Comparison of ENCODE assay signal across 8 cellular contexts in genomic region chr4:183658362-183659028, GRCh38. TPM values are rescaled to one million over a fixed set of nuclear protein-coding genes. Genes with fewer than 3 reads are reported as not detected.
DNase-seq lines count a peak whose midpoint lies in the region; ATAC-seq and TF ChIP-seq lines count a peak whose summit lies in the region.

No MANE protein-coding gene starts in this region.

- peaks cover 15% of the 10 kb centered on the region for H3K36me3 Mint-ChIP-seq in activated CD4-positive, alpha-beta T cell treated with anti-CD3 and anti-CD28 coated beads, Interleukin-2, amount 10 ng/mL, durations not matched to agents 7 days and 5 days (ENCODE audit: low read depth)

- TF ChIP-seq POLR2A in tibial nerve (IDR thresholded peaks at IDR 0.05) = no peak

- peak overlapping the region; percentile 91 for H3K27ac Mint-ChIP-seq in activated CD4-positive, alpha-beta T cell treated with anti-CD3 and anti-CD28 coated beads, Interleukin-2, amount 10 ng/mL, durations not matched to agents 7 days and 5 days

- H3K4me3 Mint-ChIP-seq in activated CD4-positive, alpha-beta T cell treated with anti-CD3 and anti-CD28 coated beads, Interleukin-2, amount 10 ng/mL, durations not matched to agents 7 days and 5 days = peak overlapping the region; percentile 86

- ATAC-seq in GM18867 (IDR thresholded peaks at IDR 0.05; ENCODE audit: unreplicated experiment) (peak; percentile 35), HG03565 (IDR thresholded peaks at IDR 0.05; ENCODE audit: unreplicated experiment) (peak; percentile 27), HG02840 (IDR thresholded peaks at IDR 0.05; ENCODE audit: low FRiP score, unreplicated experiment) (no peak)

- H3K36me3 ChIP-seq in muscle layer of duodenum (ENCODE audit: control insufficient read depth in 1 of 2, insufficient read depth in 2 of 2, low read length in 2 of 2) = peaks cover 0 to 15% of the 10 kb centered on the region in 2 donors
- peaks cover 0 to 28% (median 0%) of the 10 kb centered on the region in 3 donors for H3K36me3 ChIP-seq in tibial nerve

- no peak for DNase-seq in AG04450 (ENCODE audit: low read depth, low spot score)
- DNase-seq in activated CD4-positive, alpha-beta T cell treated with anti-CD3 and anti-CD28 coated beads, Interleukin-2, amount 10 ng/mL, durations not matched to agents 7 days and 5 days = no peak
- DNase-seq in epithelial cell of prostate (ENCODE audit: low read depth, low spot score) = no peak
- DNase-seq in tibial nerve (ENCODE audit: low spot score in 2 of 2) = no peak

- TF ChIP-seq EP300 in tibial nerve (IDR thresholded peaks at IDR 0.05) = no peak

- peaks cover 36% of the 10 kb centered on the region for H3K4me1 Mint-ChIP-seq in activated CD4-positive, alpha-beta T cell treated with anti-CD3 and anti-CD28 coated beads, Interleukin-2, amount 10 ng/mL, durations not matched to agents 7 days and 5 days

- CTCF ChIA-PET in AG04450 (lab: Charles Lee) = interaction anchor here (0.8 kb wide), 1 partner anchor 189 kb away, joined by 3 read pairs; no protein-coding TSS in a partner anchor
- CTCF ChIA-PET in activated CD4-positive, alpha-beta T cell treated with anti-CD3 and anti-CD28 coated beads, Interleukin-2, amount 10 ng/mL, durations not matched to agents 7 days and 5 days (lab: Charles Lee) = interaction anchor here (0.6 to 1.2 kb wide), 2 partner anchors 11 to 515 kb away, joined by 3 read pairs; no protein-coding TSS in a partner anchor

- H3K9me3 ChIP-seq in AG04450 (ENCODE audit: control insufficient read depth, insufficient read depth, low read length) = no peaks in the 10 kb centered on the region
- no peaks in the 10 kb centered on the region for H3K9me3 ChIP-seq in muscle layer of duodenum (ENCODE audit: control insufficient read depth in 1 of 2, low read length in 2 of 2)
- no peaks in the 10 kb centered on the region for H3K9me3 ChIP-seq in tibial nerve

- POLR2A ChIA-PET in AG04450 (lab: Yijun Ruan, JAX) = no interaction called here
- POLR2A ChIA-PET in activated CD4-positive, alpha-beta T cell treated with anti-CD3 and anti-CD28 coated beads, Interleukin-2, amount 10 ng/mL, durations not matched to agents 7 days and 5 days (lab: Charles Lee) = interaction anchor here (1.8 kb wide), 1 partner anchor 214 kb away, joined by 4 read pairs; the partner anchor contains the start of gene CDKN2AIP

- no peaks in the 10 kb centered on the region for H3K9me3 Mint-ChIP-seq in activated CD4-positive, alpha-beta T cell treated with anti-CD3 and anti-CD28 coated beads, Interleukin-2, amount 10 ng/mL, durations not matched to agents 7 days and 5 days

- H3K4me1 ChIP-seq in muscle layer of duodenum (ENCODE audit: control insufficient read depth in 1 of 2, insufficient read depth in 2 of 2, low read length in 2 of 2) (peaks cover 8 to 14% of the 10 kb centered on the region in 2 donors), tibial nerve (peaks cover 0 to 43% (median 16%) of the 10 kb centered on the region in 4 donors)

- TF ChIP-seq CTCF in AG04450 (IDR thresholded peaks at IDR 0.05; ENCODE audit: low read depth, low read length) (no peak), tibial nerve (IDR thresholded peaks at IDR 0.05) (no peak)

- no peaks in the 10 kb centered on the region for H3K27me3 ChIP-seq in AG04450 (ENCODE audit: control insufficient read depth, insufficient read depth, low read length)
- no peaks in the 10 kb centered on the region for H3K27me3 ChIP-seq in muscle layer of duodenum (ENCODE audit: low read depth, low read length)
- H3K27me3 ChIP-seq in tibial nerve = no peaks in the 10 kb centered on the region

- WGBS in tibial nerve, 2 donors = 0 to 1% methylated on average over 29 to 30 of the region's 39 CpGs

- H3K27me3 Mint-ChIP-seq in activated CD4-positive, alpha-beta T cell treated with anti-CD3 and anti-CD28 coated beads, Interleukin-2, amount 10 ng/mL, durations not matched to agents 7 days and 5 days = no peaks in the 10 kb centered on the region

- peak overlapping the region; percentile 60 for H3K4me3 ChIP-seq in AG04450 (ENCODE audit: low read depth, low read length)
- H3K4me3 ChIP-seq in muscle layer of duodenum (ENCODE audit: low read depth in 1 of 2, low read length in 2 of 2) = peak overlapping the region; percentile 82 to 92
- peak overlapping the region; percentile 63 to 93 (median 82) for H3K4me3 ChIP-seq in tibial nerve

- no peak overlapping the region for H3K27ac ChIP-seq in AG04450 (ENCODE audit: low read depth, low read length)
- peak overlapping the region; percentile 72 for H3K27ac ChIP-seq in epithelial cell of prostate
- peak overlapping the region; percentile 58 for H3K27ac ChIP-seq in muscle layer of duodenum (ENCODE audit: low read length)
- H3K27ac ChIP-seq in tibial nerve = peak overlapping the region; percentile 83 to 98 (median 96)

RNA-seq across cellular contexts. Expression of gene RWDD4, which starts 0.5 kb away (rescaled TPM):
- 11.0 and 17.0 TPM in 2 replicates for polyA plus RNA-seq in AG04450 (2011; rRNA removed)
- 2.5 and 5.2 TPM in 2 replicates for polyA minus RNA-seq in AG04450 (2011; rRNA and poly(A)+ RNA removed)
- total RNA-seq in activated CD4-positive, alpha-beta T cell treated with anti-CD3 and anti-CD28 coated beads, Interleukin-2, amount 10 ng/mL, durations not matched to agents 7 days and 5 days = 10 to 100 TPM; 13.2 to 14.8 TPM
- total RNA-seq in tibial nerve = 10 to 100 TPM; 19.8 to 24.9 (median 24.8) TPM

RNA-seq across cellular contexts. Expression of gene TRAPPC11, which starts 0.6 kb away (rescaled TPM):
- polyA plus RNA-seq in AG04450 (2011; rRNA removed) = 37.4 and 47.6 TPM in 2 replicates
- 30.2 and 39.8 TPM in 2 replicates for polyA minus RNA-seq in AG04450 (2011; rRNA and poly(A)+ RNA removed)
- total RNA-seq in activated CD4-positive, alpha-beta T cell treated with anti-CD3 and anti-CD28 coated beads, Interleukin-2, amount 10 ng/mL, durations not matched to agents 7 days and 5 days = 10 to 100 TPM; 28.0 to 33.1 TPM
- total RNA-seq in tibial nerve = 10 to 100 TPM; 67.8 to 99.4 (median 83.9) TPM
